Comparison of ENCODE assay signal across 10 cellular contexts in the genomic region with DNA sequence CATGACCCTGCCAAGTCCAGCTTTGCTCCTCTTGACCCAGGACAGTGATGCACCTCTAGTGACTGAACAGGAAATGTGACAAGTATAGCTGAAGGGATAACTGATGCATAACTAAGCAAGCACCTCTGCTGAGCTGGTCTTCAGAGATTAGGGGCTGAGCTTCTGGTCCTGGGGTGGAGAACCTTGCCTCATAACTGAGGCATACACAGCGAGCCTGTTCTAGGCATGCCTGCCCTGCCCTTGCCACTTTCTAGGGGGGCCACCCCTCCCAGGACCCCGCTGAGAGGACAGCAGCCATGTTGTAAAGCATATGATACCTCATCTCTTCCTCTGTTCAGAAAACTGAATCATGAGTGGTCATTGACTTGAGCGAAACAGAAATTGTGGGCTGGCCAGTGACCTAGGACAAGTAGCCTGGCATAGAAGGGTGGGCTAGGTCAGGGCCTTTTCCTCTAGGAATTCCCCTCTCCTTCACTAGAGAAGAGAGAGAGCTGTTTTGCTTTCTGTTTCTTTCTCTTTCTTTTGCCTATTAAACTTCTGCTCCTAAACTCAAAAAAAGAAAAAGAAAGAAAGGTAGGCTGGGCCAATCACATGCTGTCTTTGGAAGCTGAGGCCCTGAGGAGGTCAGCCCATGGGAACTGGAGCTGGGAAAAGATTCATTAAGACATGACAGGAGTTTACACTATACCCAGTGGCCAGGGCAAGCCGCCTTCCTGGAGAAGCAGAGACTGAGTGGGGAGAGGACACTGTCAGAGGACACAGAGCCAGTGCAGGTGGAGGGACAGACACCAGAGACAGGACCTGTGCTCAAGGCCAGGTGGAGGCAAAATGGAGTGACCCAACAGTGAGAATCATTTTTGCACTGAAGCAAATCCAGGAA. TPM values are rescaled to one million over a fixed set of nuclear protein-coding genes. Genes with fewer than 3 reads are reported as not detected.
A peak's percentile ranks its signal among the peaks of the same experiment; 100 is the strongest.
DNase-seq lines count a peak whose midpoint lies in the region; ATAC-seq and TF ChIP-seq lines count a peak whose summit lies in the region.
"Had no signal": no experiment of that assay in that cellular context is flagged by ENCODE, and none has a peak within 500 bp of the region (broad histone marks: within the 10 kb centered on the region; RNA-seq: fewer than 3 reads in every experiment).

No MANE protein-coding gene starts in this region.

- H3K4me1 Mint-ChIP-seq in memory B cell (peaks cover 34% of the 10 kb centered on the region), mesothelial cell of epicardium (no peaks in the 10 kb centered on the region)

- H3K9me3 ChIP-seq in stomach: no peaks in the 10 kb centered on the region
- no peaks in the 10 kb centered on the region for H3K9me3 ChIP-seq in esophagus squamous epithelium

- H3K4me3 ChIP-seq in stomach (no peak overlapping the region), esophagus squamous epithelium (no peak overlapping the region)

- intact Hi-C loops in stomach (cut with DNase I; ENCODE audit: low total_unique reads) (no loop called here), esophagus squamous epithelium (cut with DNase I) (no loop called here)

- peaks cover 5% of the 10 kb centered on the region for H3K36me3 Mint-ChIP-seq in memory B cell
- peaks cover 18% of the 10 kb centered on the region for H3K36me3 Mint-ChIP-seq in mesothelial cell of epicardium

- peak; percentile 19 to 24 for DNase-seq in memory B cell (ENCODE audit: low spot score in 2 of 2)
- DNase-seq in mesothelial cell of epicardium (ENCODE audit: low spot score in 2 of 2, unreplicated experiment in 2 of 2): no peak
- no peak for DNase-seq in stimulated activated CD4-positive, alpha-beta T cell treated with anti-CD3 and anti-CD28 coated beads, Interleukin-12 subunit alpha, Interleukin-12 subunit beta, amount 100 ng/mL, for 4 hours
- no peak for DNase-seq in stomach
- no peak for DNase-seq in esophagus squamous epithelium (lab: John Stamatoyannopoulos, UW)
- DNase-seq: erythroblast, HCEC 1CT had no signal

- TF ChIP-seq EP300 in stomach (IDR thresholded peaks at IDR 0.05): no peak

- no peaks in the 10 kb centered on the region for H3K27me3 Mint-ChIP-seq in memory B cell
- H3K27me3 Mint-ChIP-seq in mesothelial cell of epicardium (ENCODE audit: low read depth): no peaks in the 10 kb centered on the region

- H3K27me3 ChIP-seq in stomach (no peaks in the 10 kb centered on the region), esophagus squamous epithelium (no peaks in the 10 kb centered on the region)

- peak overlapping the region; percentile 98 for H3K27ac Mint-ChIP-seq in memory B cell
- no peak overlapping the region for H3K27ac Mint-ChIP-seq in mesothelial cell of epicardium

- ATAC-seq in GM18861 (IDR thresholded peaks at IDR 0.05; ENCODE audit: unreplicated experiment) (peak; percentile 79), GM21515 (IDR thresholded peaks at IDR 0.05; ENCODE audit: unreplicated experiment) (peak; percentile 70), HG03378 (IDR thresholded peaks at IDR 0.05; ENCODE audit: unreplicated experiment) (peak; percentile 86), memory B cell (ENCODE audit: low read depth) (peak; percentile 59)

- TF ChIP-seq POLR2A in stomach (IDR thresholded peaks at IDR 0.05) (no peak), esophagus squamous epithelium (IDR thresholded peaks at IDR 0.05) (no peak)

- H3K36me3 ChIP-seq in stomach (peaks cover 3 to 57% (median 21%) of the 10 kb centered on the region in 4 donors), esophagus squamous epithelium (peaks cover 0 to 30% (median 0%) of the 10 kb centered on the region in 3 donors)

- peak overlapping the region; percentile 81 for H3K4me3 Mint-ChIP-seq in memory B cell
- H3K4me3 Mint-ChIP-seq in mesothelial cell of epicardium: no peak overlapping the region

- no peaks in the 10 kb centered on the region for H3K9me3 Mint-ChIP-seq in memory B cell
- H3K9me3 Mint-ChIP-seq in mesothelial cell of epicardium: no peaks in the 10 kb centered on the region

- H3K4me1 ChIP-seq in stomach: no peaks in the 10 kb centered on the region
- H3K4me1 ChIP-seq in esophagus squamous epithelium: no peaks in the 10 kb centered on the region

- 82 to 91% (median 88%) methylated on average over 4 of the region's 4 CpGs for WGBS in stomach, 5 donors
- 59 to 83% methylated on average over 3 to 4 of the region's 4 CpGs for WGBS in esophagus squamous epithelium, 2 donors

- no peak for TF ChIP-seq CTCF in mesothelial cell of epicardium (IDR thresholded peaks at IDR 0.05; ENCODE audit: unreplicated experiment)
- TF ChIP-seq CTCF in stomach (IDR thresholded peaks at IDR 0.05): no peak
- TF ChIP-seq CTCF in esophagus squamous epithelium (IDR thresholded peaks at IDR 0.05): no peak

- H3K27ac ChIP-seq in stomach: no peak overlapping the region
- H3K27ac ChIP-seq in esophagus squamous epithelium: no peak overlapping the region

RNA-seq across cellular contexts. Expression of gene ALDH5A1, which starts 23.1 kb away (rescaled TPM):
- total RNA-seq in mesothelial cell of epicardium: 19.6 to 22.6 TPM (median 22.5 TPM) in 3 replicates
- 1 to 10 TPM in 4 of 5 donors, under 1 TPM in 1; 0.58 to 9.8 (median 6.8) TPM for total RNA-seq in stomach
- polyA plus RNA-seq in stomach: 1 to 10 TPM; 2.0 to 2.5 (median 2.5) TPM
- 1 to 10 TPM; 4.0 to 9.6 (median 6.0) TPM for total RNA-seq in esophagus squamous epithelium

RNA-seq across cellular contexts. Expression of gene GPLD1, which starts 28.5 kb away (rescaled TPM):
- total RNA-seq in mesothelial cell of epicardium (4.2 to 4.8 TPM (median 4.7 TPM) in 3 replicates), stomach (1 to 10 TPM in 2 of 5 donors, under 1 TPM in 1, not detected in 2; 0.43 to 2.8 (median 1.3) TPM), esophagus squamous epithelium (1 to 10 TPM in 1 of 4 donors, under 1 TPM in 3; 0.27 to 1.9 (median 0.64) TPM)
- under 1 TPM; 0.18 to 0.44 (median 0.31) TPM for polyA plus RNA-seq in stomach

Comparison
In these comparisons a context has a peak if more than half of its experiments do, and no peak if none do; other contexts are left out.
1. DNase-seq: peak in memory B cell (2 of 2); none in mesothelial cell of epicardium (0 of 2), stimulated activated CD4-positive, alpha-beta T cell treated with anti-CD3 and anti-CD28 coated beads, Interleukin-12 subunit alpha, Interleukin-12 subunit beta, amount 100 ng/mL, for 4 hours (single experiment), stomach (single experiment) and esophagus squamous epithelium (single experiment).
2. Peak in every context shown above with its lines, with median percentiles within 50 percentile points of each other: ATAC-seq.